12 cellular contexts compared by ENCODE assay signal in genomic region chr10:108852211-108852610, GRCh38.
A peak's percentile ranks its signal among the peaks of the same experiment; 100 is the strongest.
DNase-seq lines count a peak whose midpoint lies in the region; ATAC-seq and TF ChIP-seq lines count a peak whose summit lies in the region.
"Had no signal": no experiment of that assay in that cellular context is flagged by ENCODE, and none has a peak within 500 bp of the region (broad histone marks: within the 10 kb centered on the region; RNA-seq: fewer than 3 reads in every experiment).

No MANE protein-coding gene starts in this region.

- no peaks in the 10 kb centered on the region for H3K9me3 ChIP-seq in smooth muscle cell (replicated peaks; ENCODE audit: low read depth)

- TF ChIP-seq CTCF in smooth muscle cell (IDR thresholded peaks at IDR 0.05; ENCODE audit: borderline replicate concordance, insufficient read depth, poor library complexity, severe bottlenecking), result no peak

- H3K27ac ChIP-seq in smooth muscle cell (ENCODE audit: low read depth), result no peak overlapping the region
- H3K27ac ChIP-seq: dorsolateral prefrontal cortex had no signal

- no peaks in the 10 kb centered on the region for H4K20me1 ChIP-seq in smooth muscle cell (ENCODE audit: low read depth)

- H3K9ac ChIP-seq in smooth muscle cell (ENCODE audit: low read depth), result no peak overlapping the region

- H3K4me2 ChIP-seq in smooth muscle cell, result no peak overlapping the region

- no peaks in the 10 kb centered on the region for H3K36me3 ChIP-seq in smooth muscle cell (ENCODE audit: low read depth)

- H3K27me3 ChIP-seq in smooth muscle cell (ENCODE audit: low read depth), result no peaks in the 10 kb centered on the region
- H3K27me3 ChIP-seq: dorsolateral prefrontal cortex had no signal

- no peak overlapping the region for H3K4me3 ChIP-seq in smooth muscle cell
- H3K4me3 ChIP-seq: dorsolateral prefrontal cortex had no signal

- H2AFZ ChIP-seq in smooth muscle cell (ENCODE audit: low read depth), result no peak overlapping the region

- peak; percentile 19 for DNase-seq in fibroblast of peridontal ligament (ENCODE audit: extremely low read depth)
- DNase-seq in superior temporal gyrus (ENCODE audit: extremely low spot score), result no peak
- no peak for DNase-seq in stimulated activated naive CD4-positive, alpha-beta T cell (lab: John Stamatoyannopoulos, UW)
- DNase-seq in smooth muscle cell (lab: John Stamatoyannopoulos, UW; ENCODE audit: unreplicated experiment), result no peak
- DNase-seq in SW 1271 (lab: John Stamatoyannopoulos, UW), result no peak
- DNase-seq: DMS53, dorsolateral prefrontal cortex, NCI-H1105, right cardiac atrium had no signal

- WGBS in smooth muscle cell (ENCODE audit: low lambda C conversion rate), result 90% methylated on average over 4 of the region's 4 CpGs

- no peaks in the 10 kb centered on the region for H3K4me1 ChIP-seq in smooth muscle cell (ENCODE audit: low read depth)

- ATAC-seq in GM18907 (IDR thresholded peaks at IDR 0.05; ENCODE audit: unreplicated experiment), result peak; percentile 77
- peak; percentile 68 for ATAC-seq in GM21737 (IDR thresholded peaks at IDR 0.05; ENCODE audit: unreplicated experiment)
- ATAC-seq in HG03175 (IDR thresholded peaks at IDR 0.05; ENCODE audit: unreplicated experiment), result peak; percentile 66
- ATAC-seq: right cardiac atrium had no signal

- H3F3A ChIP-seq in smooth muscle cell (ENCODE audit: low read depth), result no peaks in the 10 kb centered on the region

- no peaks in the 10 kb centered on the region for H3K79me2 ChIP-seq in smooth muscle cell (ENCODE audit: low read depth)
